Comparison of ENCODE assay signal across 1 cellular context in the genomic region with DNA sequence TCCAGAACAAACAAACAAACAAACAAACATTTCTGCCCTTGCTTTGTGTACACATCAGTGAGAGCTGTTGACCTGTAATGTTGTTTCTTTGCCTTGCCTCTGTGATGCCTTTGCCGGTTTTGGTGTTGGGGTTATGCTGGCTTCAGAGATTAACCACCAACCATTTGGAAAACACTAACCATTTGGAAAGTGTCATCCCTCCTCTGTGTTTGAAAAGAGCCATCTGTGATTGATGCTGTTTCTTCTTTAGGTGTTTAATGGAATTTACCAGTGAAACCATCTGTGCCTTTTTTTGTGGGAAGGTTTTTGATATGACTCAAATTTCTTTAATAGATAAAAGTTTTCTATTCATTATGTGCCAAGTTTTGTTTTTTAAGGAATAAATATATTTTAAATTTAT.
TF ChIP-seq lines count a peak whose summit lies in the region.

No MANE protein-coding gene starts in this region.

TF ChIP-seq in HepG2, 621 proteins besides CTCF, POLR2A, EP300 and RAD21 (continued from another document):
- TF ChIP-seq, protein P1, sequence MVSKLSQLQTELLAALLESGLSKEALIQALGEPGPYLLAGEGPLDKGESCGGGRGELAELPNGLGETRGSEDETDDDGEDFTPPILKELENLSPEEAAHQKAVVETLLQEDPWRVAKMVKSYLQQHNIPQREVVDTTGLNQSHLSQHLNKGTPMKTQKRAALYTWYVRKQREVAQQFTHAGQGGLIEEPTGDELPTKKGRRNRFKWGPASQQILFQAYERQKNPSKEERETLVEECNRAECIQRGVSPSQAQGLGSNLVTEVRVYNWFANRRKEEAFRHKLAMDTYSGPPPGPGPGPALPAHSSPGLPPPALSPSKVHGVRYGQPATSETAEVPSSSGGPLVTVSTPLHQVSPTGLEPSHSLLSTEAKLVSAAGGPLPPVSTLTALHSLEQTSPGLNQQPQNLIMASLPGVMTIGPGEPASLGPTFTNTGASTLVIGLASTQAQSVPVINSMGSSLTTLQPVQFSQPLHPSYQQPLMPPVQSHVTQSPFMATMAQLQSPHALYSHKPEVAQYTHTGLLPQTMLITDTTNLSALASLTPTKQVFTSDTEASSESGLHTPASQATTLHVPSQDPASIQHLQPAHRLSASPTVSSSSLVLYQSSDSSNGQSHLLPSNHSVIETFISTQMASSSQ (IDR thresholded peaks at IDR 0.05; ENCODE audit: low read depth), result no peak
- TF ChIP-seq, protein P1 (CRISPR knock-in tag; IDR thresholded peaks at IDR 0.05; ENCODE audit: borderline replicate concordance), result no peak
- TF ChIP-seq PLRG1 (conservative IDR thresholded peaks at IDR 0.05), result no peak
- no peak for TF ChIP-seq EZH2 (conservative IDR thresholded peaks at IDR 0.05; ENCODE audit: low read depth, low read length)
TF ChIP-seq in HepG2: peak in this region for 0.
